9 cellular contexts compared by ENCODE assay signal in the genomic region with DNA sequence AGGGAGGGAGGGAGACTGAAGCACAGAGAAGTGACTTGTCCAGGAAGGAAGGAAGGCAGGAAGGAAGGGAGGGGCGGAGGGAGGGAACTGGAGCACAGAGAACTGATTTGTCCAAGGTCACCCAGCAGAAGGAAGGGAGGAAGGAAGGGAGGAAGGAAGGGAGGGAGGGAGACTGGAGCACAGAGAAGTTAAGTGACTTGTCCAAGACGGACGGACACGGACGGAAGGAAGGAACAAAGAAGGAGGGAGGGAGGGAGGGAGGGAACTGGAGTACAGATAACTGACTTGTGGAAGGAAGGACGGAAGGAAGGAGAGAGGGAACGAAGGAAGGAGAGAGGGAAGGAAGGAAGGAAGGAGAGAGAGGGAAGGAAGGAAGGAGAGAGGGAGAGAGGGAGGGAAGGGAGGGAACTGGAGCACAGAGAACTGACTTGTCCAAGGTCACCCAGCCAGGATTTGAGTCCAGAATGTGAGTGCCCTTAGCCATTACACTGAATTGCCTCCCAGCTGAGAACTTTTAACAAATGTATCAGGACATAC. TPM values are rescaled to one million over a fixed set of nuclear protein-coding genes. Genes with fewer than 3 reads are reported as not detected.
DNase-seq lines count a peak whose midpoint lies in the region; ATAC-seq, FAIRE-seq and TF ChIP-seq lines count a peak whose summit lies in the region.
"Had no signal": no experiment of that assay in that cellular context is flagged by ENCODE, and none has a peak within 500 bp of the region (broad histone marks: within the 10 kb centered on the region; RNA-seq: fewer than 3 reads in every experiment).

No MANE protein-coding gene starts in this region.

- no peaks in the 10 kb centered on the region for H3K27me3 ChIP-seq in duodenal mucosa (ENCODE audit: control insufficient read depth in 1 of 2, insufficient read depth in 2 of 2, low read length in 2 of 2)

- H3K4me3 Mint-ChIP-seq in progenitor cell of endocrine pancreas (ENCODE audit: low read depth), result peak overlapping the region; percentile 19

- H3K36me3 Mint-ChIP-seq in progenitor cell of endocrine pancreas (ENCODE audit: insufficient read depth), result peaks cover 2% of the 10 kb centered on the region

- peak; percentile 13 for DNase-seq in NAMALWA (ENCODE audit: low spot score)
- no peak for DNase-seq in progenitor cell of endocrine pancreas (ENCODE audit: low spot score, unreplicated experiment)
- DNase-seq in NCI-H2081 (lab: John Stamatoyannopoulos, UW), result no peak
- DNase-seq in activated CD4-positive, alpha-beta T cell treated with anti-CD3 and anti-CD28 coated beads, Interleukin-2, amount 50 U/mL, for 48 hours, result no peak
- DNase-seq in HTR-8/SVneo (ENCODE audit: insufficient read length, low spot score), result no peak

- H3K4me3 ChIP-seq in GM08714 (ENCODE audit: low read length), result peak overlapping the region; percentile 85
- peak overlapping the region; percentile 94 to 97 for H3K4me3 ChIP-seq in duodenal mucosa (ENCODE audit: low read depth in 1 of 2, low read length in 2 of 2)

- H3K4me1 ChIP-seq in duodenal mucosa (ENCODE audit: control insufficient read depth in 1 of 2, insufficient read depth in 2 of 2, low read length in 2 of 2), result peaks cover 5 to 31% of the 10 kb centered on the region in 2 donors

- peaks cover 10% of the 10 kb centered on the region for H3K27me3 Mint-ChIP-seq in progenitor cell of endocrine pancreas

- peak overlapping the region; percentile 86 to 91 for H3K9ac ChIP-seq in duodenal mucosa (ENCODE audit: low read depth in 1 of 2, low read length in 2 of 2)

- H3K36me3 ChIP-seq in duodenal mucosa (ENCODE audit: control insufficient read depth in 1 of 2, insufficient read depth in 2 of 2, low read length in 2 of 2), result no peaks in the 10 kb centered on the region
- H3K36me3 ChIP-seq: tibial artery had no signal

- peaks cover 6% of the 10 kb centered on the region for H3K4me1 Mint-ChIP-seq in progenitor cell of endocrine pancreas (ENCODE audit: low read depth)

- no peak overlapping the region for H3K27ac ChIP-seq in duodenal mucosa (ENCODE audit: low read depth, low read length)

- FAIRE-seq in HTR-8/SVneo (lab: Jason Lieb, UNC), result no peak

- H3K9me3 ChIP-seq in duodenal mucosa (ENCODE audit: control insufficient read depth in 1 of 2, low read length in 2 of 2), result no peaks in the 10 kb centered on the region
- H3K9me3 ChIP-seq: tibial artery had no signal

- TF ChIP-seq CTCF in progenitor cell of endocrine pancreas (IDR thresholded peaks at IDR 0.05; ENCODE audit: unreplicated experiment), result no peak

- H3K27ac Mint-ChIP-seq in progenitor cell of endocrine pancreas, result no peak overlapping the region

- ATAC-seq in GM19395 (IDR thresholded peaks at IDR 0.05; ENCODE audit: unreplicated experiment), result no peak

- no peaks in the 10 kb centered on the region for H3K9me3 Mint-ChIP-seq in progenitor cell of endocrine pancreas (ENCODE audit: low read depth)

RNA-seq across cellular contexts. Expression of a gene that starts 1.5 kb away (rescaled TPM):
- 17.5 and 19.4 TPM in 2 replicates for total RNA-seq in progenitor cell of endocrine pancreas
